In genomic region chr16:73068546-73069401, GRCh38 we compare ENCODE assay signal across 9 cellular contexts. TPM values are rescaled to one million over a fixed set of nuclear protein-coding genes. Genes with fewer than 3 reads are reported as not detected.
A peak's percentile ranks its signal among the peaks of the same experiment; 100 is the strongest.
DNase-seq lines count a peak whose midpoint lies in the region; ATAC-seq, FAIRE-seq and TF ChIP-seq lines count a peak whose summit lies in the region.
"Had no signal": no experiment of that assay in that cellular context is flagged by ENCODE, and none has a peak within 500 bp of the region (broad histone marks: within the 10 kb centered on the region; RNA-seq: fewer than 3 reads in every experiment).

No MANE protein-coding gene starts in this region.

- peaks cover 36 to 70% of the 10 kb centered on the region in 2 donors for H3K27me3 Mint-ChIP-seq in effector memory CD8-positive, alpha-beta T cell
- peaks cover 97% of the 10 kb centered on the region for H3K27me3 Mint-ChIP-seq in WTC11 (ENCODE audit: low read depth)

- POLR2A ChIA-PET in WTC11 (lab: Charles Lee) = no interaction called here

- H3K4me1 Mint-ChIP-seq in effector memory CD8-positive, alpha-beta T cell (ENCODE audit: low read depth in 2 of 2) = peaks cover 0 to 3% of the 10 kb centered on the region in 2 donors
- H3K4me1 Mint-ChIP-seq in WTC11 = peaks cover 56% of the 10 kb centered on the region

- peak; percentile 36 for ATAC-seq in effector memory CD8-positive, alpha-beta T cell (replicated peaks)
- ATAC-seq in WTC11 (no peak), HG02678 (IDR thresholded peaks at IDR 0.05; ENCODE audit: unreplicated experiment) (no peak)

- H3K27ac Mint-ChIP-seq in effector memory CD8-positive, alpha-beta T cell = no peak overlapping the region
- no peak overlapping the region for H3K27ac Mint-ChIP-seq in WTC11
- H3K27ac Mint-ChIP-seq: activated naive CD8-positive, alpha-beta T cell had no signal

- no peak for TF ChIP-seq CTCF in WTC11 (IDR thresholded peaks at IDR 0.05)

- no peak for FAIRE-seq in GM19239 (lab: Jason Lieb, UNC)

- DNase-seq in DMS153 (lab: John Stamatoyannopoulos, UW) = peak; percentile 95
- DNase-seq in NCI-H226 = peak; percentile 89
- no peak for DNase-seq in effector memory CD8-positive, alpha-beta T cell
- DNase-seq in myocyte (ENCODE audit: low read depth) = peak; percentile 96
- DNase-seq in WTC11 (ENCODE audit: low spot score) = no peak
- no peak for DNase-seq in middle frontal gyrus (ENCODE audit: extremely low spot score, low spot score)
- no peak for DNase-seq in GM19239 (ENCODE audit: insufficient read length, low spot score)

- H3K36me3 Mint-ChIP-seq in effector memory CD8-positive, alpha-beta T cell (ENCODE audit: insufficient read depth) = peaks cover 7% of the 10 kb centered on the region
- H3K36me3 Mint-ChIP-seq in WTC11 = no peaks in the 10 kb centered on the region
- H3K36me3 Mint-ChIP-seq: activated naive CD8-positive, alpha-beta T cell had no signal

- H3K9me3 Mint-ChIP-seq in effector memory CD8-positive, alpha-beta T cell = no peaks in the 10 kb centered on the region
- no peaks in the 10 kb centered on the region for H3K9me3 Mint-ChIP-seq in WTC11

- no peak overlapping the region for H3K4me3 Mint-ChIP-seq in effector memory CD8-positive, alpha-beta T cell
- no peak overlapping the region for H3K4me3 Mint-ChIP-seq in WTC11
- H3K4me3 Mint-ChIP-seq: activated naive CD8-positive, alpha-beta T cell had no signal

- CTCF ChIA-PET in WTC11 (lab: Charles Lee) = no interaction called here

TF ChIP-seq in WTC11, 78 proteins besides CTCF, POLR2A, EP300 and RAD21:
- TF ChIP-seq, protein P1, sequence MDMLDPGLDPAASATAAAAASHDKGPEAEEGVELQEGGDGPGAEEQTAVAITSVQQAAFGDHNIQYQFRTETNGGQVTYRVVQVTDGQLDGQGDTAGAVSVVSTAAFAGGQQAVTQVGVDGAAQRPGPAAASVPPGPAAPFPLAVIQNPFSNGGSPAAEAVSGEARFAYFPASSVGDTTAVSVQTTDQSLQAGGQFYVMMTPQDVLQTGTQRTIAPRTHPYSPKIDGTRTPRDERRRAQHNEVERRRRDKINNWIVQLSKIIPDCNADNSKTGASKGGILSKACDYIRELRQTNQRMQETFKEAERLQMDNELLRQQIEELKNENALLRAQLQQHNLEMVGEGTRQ (CRISPR knock-in tag; IDR thresholded peaks at IDR 0.05) = no peak
- TF ChIP-seq ATF3 (CRISPR knock-in tag; conservative IDR thresholded peaks at IDR 0.05) = no peak
- TF ChIP-seq, protein P2, sequence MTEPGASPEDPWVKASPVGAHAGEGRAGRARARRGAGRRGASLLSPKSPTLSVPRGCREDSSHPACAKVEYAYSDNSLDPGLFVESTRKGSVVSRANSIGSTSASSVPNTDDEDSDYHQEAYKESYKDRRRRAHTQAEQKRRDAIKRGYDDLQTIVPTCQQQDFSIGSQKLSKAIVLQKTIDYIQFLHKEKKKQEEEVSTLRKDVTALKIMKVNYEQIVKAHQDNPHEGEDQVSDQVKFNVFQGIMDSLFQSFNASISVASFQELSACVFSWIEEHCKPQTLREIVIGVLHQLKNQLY (CRISPR knock-in tag; IDR thresholded peaks at IDR 0.05) = no peak
- no peak for TF ChIP-seq CREB1 (CRISPR knock-in tag; IDR thresholded peaks at IDR 0.05)
- no peak for TF ChIP-seq CREM (CRISPR knock-in tag; IDR thresholded peaks at IDR 0.05)
- TF ChIP-seq TEAD4 (CRISPR knock-in tag; IDR thresholded peaks at IDR 0.05) = no peak
- no peak for TF ChIP-seq JUN (CRISPR knock-in tag; IDR thresholded peaks at IDR 0.05)
- no peak for TF ChIP-seq E2F5 (CRISPR knock-in tag; IDR thresholded peaks at IDR 0.05)
- no peak for TF ChIP-seq ZBTB43 (CRISPR knock-in tag; IDR thresholded peaks at IDR 0.05)
- TF ChIP-seq ZNF219 (CRISPR knock-in tag; IDR thresholded peaks at IDR 0.05; ENCODE audit: borderline replicate concordance) = no peak
- no peak for TF ChIP-seq IRF1 (CRISPR knock-in tag; IDR thresholded peaks at IDR 0.05)
- no peak for TF ChIP-seq RELA (CRISPR knock-in tag; IDR thresholded peaks at IDR 0.05; ENCODE audit: borderline replicate concordance)
- TF ChIP-seq, protein P3, sequence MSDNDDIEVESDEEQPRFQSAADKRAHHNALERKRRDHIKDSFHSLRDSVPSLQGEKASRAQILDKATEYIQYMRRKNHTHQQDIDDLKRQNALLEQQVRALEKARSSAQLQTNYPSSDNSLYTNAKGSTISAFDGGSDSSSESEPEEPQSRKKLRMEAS (CRISPR knock-in tag; IDR thresholded peaks at IDR 0.05) = no peak

RNA-seq across cellular contexts. Expression of gene ZFHX3, which starts 20.8 kb away (rescaled TPM):
- 3.6 and 4.1 TPM in 2 replicates for total RNA-seq in myocyte
- polyA plus RNA-seq in myocyte (2012) = 8.1 TPM
- 2.7 to 5.7 TPM (median 3.1 TPM) in 3 replicates for total RNA-seq in WTC11 (2021)

Comparison
In these comparisons a context has a peak if more than half of its experiments do, and no peak if none do; other contexts are left out.
1. DNase-seq: peak in DMS153 (single experiment), NCI-H226 (single experiment) and myocyte (single experiment); none in effector memory CD8-positive, alpha-beta T cell (0 of 3), WTC11 (single experiment), middle frontal gyrus (single experiment) and GM19239 (single experiment).